19 cellular contexts compared by ENCODE assay signal in the genomic region with DNA sequence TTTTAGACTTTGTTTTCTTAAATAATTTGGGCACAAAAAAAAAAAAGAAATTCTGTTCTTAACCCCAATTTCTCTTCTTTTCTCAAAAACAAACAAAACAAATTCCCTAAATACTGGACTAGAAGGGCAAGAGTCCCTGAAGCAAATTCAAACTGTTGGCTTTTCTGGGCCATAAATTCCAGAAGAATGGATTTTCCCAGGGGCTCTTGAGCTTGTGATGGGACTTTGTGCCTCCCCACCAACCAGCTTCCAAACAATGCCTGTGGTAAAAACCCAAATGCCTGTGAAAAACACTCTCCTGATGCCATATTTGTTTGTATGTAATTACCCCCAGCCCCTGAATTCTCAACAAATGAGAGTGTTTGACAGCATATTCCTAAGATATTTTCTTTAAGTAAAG. TPM values are rescaled to one million over a fixed set of nuclear protein-coding genes. Genes with fewer than 3 reads are reported as not detected.
"Had no signal": no experiment of that assay in that cellular context is flagged by ENCODE, and none has a peak within 500 bp of the region (broad histone marks: within the 10 kb centered on the region; RNA-seq: fewer than 3 reads in every experiment).

No MANE protein-coding gene starts in this region.

- H3K4me3 ChIP-seq: colonic mucosa, esophagus muscularis mucosa, gastroesophageal sphincter, heart left ventricle, hepatocyte, left ventricle myocardium inferior, lower lobe of right lung had no signal

- H3K9me3 ChIP-seq: colonic mucosa, esophagus muscularis mucosa, gastroesophageal sphincter, heart left ventricle, left ventricle myocardium inferior, lower lobe of right lung had no signal

- H3K36me3 Mint-ChIP-seq: naive thymus-derived CD4-positive, alpha-beta T cell had no signal

- H3K36me3 ChIP-seq: colonic mucosa, left ventricle myocardium inferior, lower lobe of right lung had no signal

- H3K4me3 Mint-ChIP-seq: dendritic cell treated with granulocyte-macrophage colony-stimulating factor and Interleukin-4, amounts not matched to agents 40 ng/mL and 50 ng/mL, for 4 days; naive thymus-derived CD4-positive, alpha-beta T cell had no signal

- H3K27me3 ChIP-seq: colonic mucosa, esophagus muscularis mucosa, foreskin keratinocyte, gastroesophageal sphincter, heart left ventricle, hepatocyte had no signal

- H3K27me3 Mint-ChIP-seq: dendritic cell treated with granulocyte-macrophage colony-stimulating factor and Interleukin-4, amounts not matched to agents 40 ng/mL and 50 ng/mL, for 4 days had no signal

- H3K4me1 ChIP-seq: colonic mucosa, esophagus muscularis mucosa, foreskin keratinocyte, gastroesophageal sphincter, left ventricle myocardium inferior, lower lobe of right lung had no signal

- H3K27ac Mint-ChIP-seq: dendritic cell treated with granulocyte-macrophage colony-stimulating factor and Interleukin-4, amounts not matched to agents 40 ng/mL and 50 ng/mL, for 4 days; naive thymus-derived CD4-positive, alpha-beta T cell had no signal

- ATAC-seq: gastroesophageal sphincter; heart left ventricle; left colon; left lobe of liver; lower lobe of right lung; naive thymus-derived CD4-positive, alpha-beta T cell had no signal

- DNase-seq: colonic mucosa; cortex of kidney; effector CD8-positive, alpha-beta T cell; foreskin keratinocyte; heart left ventricle; hypothalamus; kidney; kidney glomerular epithelial cell; left colon; left ventricle myocardium inferior; lower lobe of right lung; mesenchymal stem cell; midbrain; naive thymus-derived CD4-positive, alpha-beta T cell had no signal

- H3K4me1 Mint-ChIP-seq: naive thymus-derived CD4-positive, alpha-beta T cell had no signal

- H3K9me3 Mint-ChIP-seq: dendritic cell treated with granulocyte-macrophage colony-stimulating factor and Interleukin-4, amounts not matched to agents 40 ng/mL and 50 ng/mL, for 4 days had no signal

RNA-seq across cellular contexts. Expression of a gene that starts 55.4 kb away (rescaled TPM):
- total RNA-seq: naive thymus-derived CD4-positive, alpha-beta T cell had no signal
